8 cellular contexts compared by ENCODE assay signal in the genomic region with DNA sequence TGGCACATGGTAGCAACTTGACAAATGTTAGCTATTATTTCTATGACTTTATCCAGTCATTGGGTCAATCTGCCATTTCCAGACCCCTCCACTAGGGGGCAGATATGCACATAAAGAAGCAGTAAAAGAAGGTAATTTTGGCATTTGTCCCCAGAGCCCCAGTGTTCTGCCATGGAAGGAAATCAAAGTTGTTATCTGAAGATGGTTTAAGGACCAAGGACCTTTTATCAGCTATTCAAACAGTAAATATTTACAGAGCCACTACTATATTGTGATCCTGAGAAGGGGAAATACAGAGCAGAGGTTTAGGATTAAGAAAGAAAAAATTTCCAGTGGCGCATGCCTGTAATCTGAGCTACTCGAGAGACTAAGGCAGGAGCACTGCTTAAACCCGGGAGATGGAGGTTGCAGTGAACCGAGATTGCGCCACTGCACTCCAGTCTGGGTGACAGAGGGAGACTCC. TPM values are rescaled to one million over a fixed set of nuclear protein-coding genes. Genes with fewer than 3 reads are reported as not detected.
DNase-seq lines count a peak whose midpoint lies in the region; ATAC-seq and TF ChIP-seq lines count a peak whose summit lies in the region.

No MANE protein-coding gene starts in this region.

- H3K36me3 ChIP-seq in GM06990 (ENCODE audit: control insufficient read depth, insufficient read depth, low read length) (peaks cover 14% of the 10 kb centered on the region), KMS-11 (ENCODE audit: insufficient read depth) (no peaks in the 10 kb centered on the region), transverse colon (peaks cover 0 to 17% (median 3%) of the 10 kb centered on the region in 4 donors)

- H3K9me3 Mint-ChIP-seq in activated T-cell treated with anti-CD3 and anti-CD28 coated beads, Interleukin-2, amount 50 U/mL, for 72 hours: no peaks in the 10 kb centered on the region

- H3K4me2 ChIP-seq in KMS-11: peak overlapping the region; percentile 74

- intact Hi-C loops in transverse colon (cut with DNase I; ENCODE audit: low total_unique reads): loop anchor here (10.0 kb wide), 1 partner anchor 51 kb away; no protein-coding TSS in a partner anchor

- TF ChIP-seq POLR2A in transverse colon (IDR thresholded peaks at IDR 0.05): no peak

- ATAC-seq in activated T-cell treated with anti-CD3 and anti-CD28 coated beads, Interleukin-2, amount 50 U/mL, for 72 hours (replicated peaks in 1 of 2): peak; percentile 21 to 35
- ATAC-seq in HG03175 (IDR thresholded peaks at IDR 0.05; ENCODE audit: unreplicated experiment): no peak

- 57% methylated on average over 5 of the region's 5 CpGs; no CpG with 5 or more reads in 1 of the 2 donors for WGBS in transverse colon (ENCODE audit: low coverage in 1 of 2), 2 donors

- H3K36me3 Mint-ChIP-seq in activated T-cell treated with anti-CD3 and anti-CD28 coated beads, Interleukin-2, amount 50 U/mL, for 72 hours (ENCODE audit: insufficient read depth in 2 of 2): peaks cover 2 to 5% of the 10 kb centered on the region in 2 donors

- TF ChIP-seq CTCF in GM06990 (IDR thresholded peaks at IDR 0.05; ENCODE audit: insufficient read depth, low read length, poor library complexity, severe bottlenecking) (peak; percentile 81), KMS-11 (conservative IDR thresholded peaks at IDR 0.05; ENCODE audit: low read depth, low read length) (peak; percentile 99), fibroblast of mammary gland (conservative IDR thresholded peaks at IDR 0.05; ENCODE audit: control insufficient read depth, insufficient read depth, low read depth, low read length) (peak; percentile 81), transverse colon (IDR thresholded peaks at IDR 0.05) (peak; percentile 80 to 92 (median 88))

- in situ Hi-C loops in transverse colon (cut with MboI; ENCODE audit: low pct_ligation_motif_present in 1 of 4, low pct_unique_long_range_greater_than_20kb in 1 of 4, low sequenced_read_pairs in 3 of 4): loop anchor here in 3 of 4 donors (25.0 kb wide), 2 partner anchors 123 to 148 kb away; partner anchors contain the start of genes DHRS13 (in 2 of the 3) and FLOT2 (in 1 of the 3)

- no peaks in the 10 kb centered on the region for H3K9me3 ChIP-seq in transverse colon

- peaks cover 43% of the 10 kb centered on the region for H3K4me1 ChIP-seq in KMS-11 (ENCODE audit: low read depth, poor library complexity, severe bottlenecking)
- H3K4me1 ChIP-seq in transverse colon: peaks cover 0 to 17% (median 7%) of the 10 kb centered on the region in 4 donors

- no peak overlapping the region; the same call in 1 of the 2 replicates for H3K9ac ChIP-seq in KMS-11

- H3K27me3 ChIP-seq in GM06990 (replicated peaks; ENCODE audit: control insufficient read depth, insufficient read depth, low read length): no peaks in the 10 kb centered on the region
- H3K27me3 ChIP-seq in KMS-11 (ENCODE audit: insufficient read depth, low read depth): no peaks in the 10 kb centered on the region
- no peaks in the 10 kb centered on the region for H3K27me3 ChIP-seq in transverse colon

- H3K4me3 ChIP-seq in GM06990 (replicated peaks; ENCODE audit: low read depth, low read length): no peak overlapping the region
- no peak overlapping the region for H3K4me3 ChIP-seq in KMS-11 (IDR thresholded peaks at IDR 0.05; ENCODE audit: insufficient read depth, low read depth, low read length)
- H3K4me3 ChIP-seq in fibroblast of mammary gland (ENCODE audit: control insufficient read depth, low read depth, low read length): no peak overlapping the region
- no peak overlapping the region for H3K4me3 ChIP-seq in transverse colon

- H3K27ac ChIP-seq in KMS-11 (peak overlapping the region; percentile 68; the same call in 1 of the 2 replicates), transverse colon (no peak overlapping the region)

- no peaks in the 10 kb centered on the region for H3K79me2 ChIP-seq in KMS-11 (ENCODE audit: insufficient read depth, low read depth)

- H4K20me1 ChIP-seq in KMS-11 (ENCODE audit: insufficient read depth): no peaks in the 10 kb centered on the region

- peaks cover 28% of the 10 kb centered on the region for H3K4me1 Mint-ChIP-seq in activated T-cell treated with anti-CD3 and anti-CD28 coated beads, Interleukin-2, amount 50 U/mL, for 72 hours (ENCODE audit: low read depth)

- DNase-seq in GM06990 (ENCODE audit: extremely low read depth, insufficient read length) (no peak), RKO (ENCODE audit: low spot score) (peak; percentile 81), fibroblast of mammary gland (ENCODE audit: low read depth) (peak; percentile 83), occipital lobe (lab: John Stamatoyannopoulos, UW) (peak; percentile 36), transverse colon (peak; percentile 81)
- peak; percentile 74 to 80 for DNase-seq in activated T-cell treated with anti-CD3 and anti-CD28 coated beads, Interleukin-2, amount 50 U/mL, for 72 hours

- H2AFZ ChIP-seq in KMS-11 (ENCODE audit: low read depth): no peak overlapping the region

- peak overlapping the region in 1 of 2 donors; percentile 68 for H3K4me3 Mint-ChIP-seq in activated T-cell treated with anti-CD3 and anti-CD28 coated beads, Interleukin-2, amount 50 U/mL, for 72 hours

- H3K27me3 Mint-ChIP-seq in activated T-cell treated with anti-CD3 and anti-CD28 coated beads, Interleukin-2, amount 50 U/mL, for 72 hours (ENCODE audit: low read depth): no peaks in the 10 kb centered on the region

- peak overlapping the region; percentile 98 for H3K27ac Mint-ChIP-seq in activated T-cell treated with anti-CD3 and anti-CD28 coated beads, Interleukin-2, amount 50 U/mL, for 72 hours

- TF ChIP-seq EP300 in transverse colon (IDR thresholded peaks at IDR 0.05; ENCODE audit: low read depth): no peak

RNA-seq across cellular contexts. Expression of gene TRAF4, which starts 20.0 kb away (rescaled TPM):
- 100 to 1,000 TPM; 108 to 145 TPM for total RNA-seq in activated T-cell treated with anti-CD3 and anti-CD28 coated beads, Interleukin-2, amount 50 U/mL, for 72 hours
- total RNA-seq in occipital lobe (35.6 TPM), transverse colon (100 to 1,000 TPM in 3 of 4 donors, 10 to 100 TPM in 1; 65.7 to 191 (median 126) TPM)

RNA-seq across cellular contexts. Expression of gene NEK8, which starts 35.2 kb away (rescaled TPM):
- total RNA-seq in activated T-cell treated with anti-CD3 and anti-CD28 coated beads, Interleukin-2, amount 50 U/mL, for 72 hours: 10 to 100 TPM in 1 of 2 donors, 1 to 10 TPM in 1; 6.9 to 10.9 TPM
- total RNA-seq in occipital lobe (0.62 TPM), transverse colon (10 to 100 TPM in 1 of 4 donors, 1 to 10 TPM in 3; 5.7 to 52.3 (median 8.3) TPM)

RNA-seq across cellular contexts. Expression of gene TLCD1, which starts 37.8 kb away (rescaled TPM):
- total RNA-seq in activated T-cell treated with anti-CD3 and anti-CD28 coated beads, Interleukin-2, amount 50 U/mL, for 72 hours: 1 to 10 TPM; 5.2 to 9.0 TPM
- total RNA-seq in occipital lobe: not detected
- total RNA-seq in transverse colon: 10 to 100 TPM in 1 of 4 donors, 1 to 10 TPM in 1, not detected in 2; 5.6 to 11.5 TPM

RNA-seq across cellular contexts. Expression of gene RPL23A, which starts 44.0 kb away (rescaled TPM):
- total RNA-seq in activated T-cell treated with anti-CD3 and anti-CD28 coated beads, Interleukin-2, amount 50 U/mL, for 72 hours: 1,000 to 10,000 TPM; 2,006 to 2,174 TPM
- total RNA-seq in occipital lobe (414 TPM), transverse colon (100 to 1,000 TPM; 238 to 385 (median 342) TPM)

RNA-seq across cellular contexts. Expression of gene RAB34, which starts 46.2 kb away (rescaled TPM):
- total RNA-seq in activated T-cell treated with anti-CD3 and anti-CD28 coated beads, Interleukin-2, amount 50 U/mL, for 72 hours: 10 to 100 TPM; 10.4 to 17.3 TPM
- total RNA-seq in occipital lobe (10.6 TPM), transverse colon (10 to 100 TPM; 41.1 to 60.5 (median 50.0) TPM)
